ENCODE assay signal across 8 cellular contexts in the genomic region with DNA sequence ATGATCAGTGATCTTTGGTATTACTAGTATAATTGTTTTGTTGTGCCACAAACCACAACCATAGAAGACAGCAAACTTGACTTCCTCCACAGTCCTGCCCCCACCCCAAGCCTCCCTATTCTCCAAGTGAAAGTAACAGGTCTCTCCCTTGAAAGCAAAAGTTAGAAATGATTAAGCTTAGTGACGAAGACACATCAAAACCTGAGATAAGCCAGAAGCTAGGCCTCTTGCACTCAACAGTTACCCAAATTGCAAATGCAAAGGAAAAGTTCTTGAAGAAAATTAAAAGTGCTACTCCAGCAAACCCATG. TPM values are rescaled to one million over a fixed set of nuclear protein-coding genes. Genes with fewer than 3 reads are reported as not detected.
DNase-seq lines count a peak whose midpoint lies in the region; ATAC-seq and TF ChIP-seq lines count a peak whose summit lies in the region.

No MANE protein-coding gene starts in this region.

- POLR2A ChIA-PET in CD8-positive, alpha-beta T cell (lab: Charles Lee) = interaction anchor here (2.2 kb wide), 1 partner anchor 16 kb away, joined by 11 read pairs; a partner anchor contains a TSS

- H3K4me1 ChIP-seq in CD8-positive, alpha-beta T cell (ENCODE audit: insufficient read depth, low read length) = peaks cover 61% of the 10 kb centered on the region
- peaks cover 9% of the 10 kb centered on the region for H3K4me1 ChIP-seq in GM23338 (ENCODE audit: insufficient read depth)

- peak overlapping the region; percentile 74 for H3K27ac Mint-ChIP-seq in CD8-positive, alpha-beta T cell
- H3K27ac Mint-ChIP-seq in GM23338 = no peak overlapping the region; the same call in 1 of the 2 replicates

- peak overlapping the region; percentile 2 for H3K27ac ChIP-seq in CD8-positive, alpha-beta T cell (ENCODE audit: low read depth, low read length)
- H3K27ac ChIP-seq in GM23338 (ENCODE audit: low read depth) = 0 out of 2 replicates have a peak overlapping the region, but pooled peaks have one; percentile 21

- peak in 3 of 7 experiments; percentile 33 to 68 (median 42) for DNase-seq in CD8-positive, alpha-beta T cell
- DNase-seq in GM23338 (ENCODE audit: low spot score) = no peak
- peak; percentile 76 for DNase-seq in OCI-M1 (lab: John Stamatoyannopoulos, UW)
- peak; percentile 24 for DNase-seq in fibroblast of the aortic adventitia (ENCODE audit: low read depth)
- no peak for DNase-seq in DMS79 treated with DMSO at 0.1 percent for 48 hours (lab: John Stamatoyannopoulos, UW)
- DNase-seq in NCI-H1694 (lab: John Stamatoyannopoulos, UW) = no peak
- DNase-seq in pons (ENCODE audit: low spot score) = no peak
- no peak for DNase-seq in DMS53 (lab: John Stamatoyannopoulos, UW)

- H3K4me3 Mint-ChIP-seq in CD8-positive, alpha-beta T cell = peak overlapping the region; percentile 65
- H3K4me3 Mint-ChIP-seq in GM23338 = no peak overlapping the region

- H3K36me3 Mint-ChIP-seq in CD8-positive, alpha-beta T cell = peaks cover 66% of the 10 kb centered on the region
- H3K36me3 Mint-ChIP-seq in GM23338 (ENCODE audit: low read depth) = peaks cover 25% of the 10 kb centered on the region; the same call in 2 of the 3 replicates

- peaks cover 57% of the 10 kb centered on the region for H4K20me1 ChIP-seq in GM23338 (replicated peaks; ENCODE audit: insufficient read depth)

- no peaks in the 10 kb centered on the region for H3K27me3 Mint-ChIP-seq in CD8-positive, alpha-beta T cell (ENCODE audit: low read depth)
- H3K27me3 Mint-ChIP-seq in GM23338 (ENCODE audit: insufficient read depth, low read depth, poor library complexity) = peaks cover 2% of the 10 kb centered on the region

- H3K9me3 ChIP-seq in CD8-positive, alpha-beta T cell (ENCODE audit: low read length) = no peaks in the 10 kb centered on the region

- no peak overlapping the region for H2AFZ ChIP-seq in GM23338

- no peaks in the 10 kb centered on the region for H3F3A ChIP-seq in GM23338 (replicated peaks; ENCODE audit: low read depth)

- H3K4me1 Mint-ChIP-seq in CD8-positive, alpha-beta T cell (ENCODE audit: low read depth) = peaks cover 74% of the 10 kb centered on the region
- peaks cover 11% of the 10 kb centered on the region; the same call in 2 of the 3 replicates for H3K4me1 Mint-ChIP-seq in GM23338

- intact Hi-C loops in CD8-positive, alpha-beta T cell (cut with DNase I, micrococcal nuclease) = loop anchor here (5.0 kb wide), 1 partner anchor 34 kb away; no protein-coding TSS in a partner anchor

- peaks cover 88% of the 10 kb centered on the region for H3K79me2 ChIP-seq in GM23338 (replicated peaks; ENCODE audit: insufficient read depth)

- ATAC-seq in CD8-positive, alpha-beta T cell = peak; percentile 87
- no peak for ATAC-seq in GM23338

- TF ChIP-seq CTCF in CD8-positive, alpha-beta T cell (IDR thresholded peaks at IDR 0.05) = no peak
- TF ChIP-seq CTCF in GM23338 (conservative IDR thresholded peaks at IDR 0.05; ENCODE audit: low read depth in 2 of 2) (no peak), fibroblast of the aortic adventitia (IDR thresholded peaks at IDR 0.05; ENCODE audit: insufficient read depth, low read length) (no peak)

- no peaks in the 10 kb centered on the region for H3K9me2 ChIP-seq in GM23338 (ENCODE audit: insufficient read depth)

- no peaks in the 10 kb centered on the region for H3K27me3 ChIP-seq in CD8-positive, alpha-beta T cell (ENCODE audit: insufficient read depth, low read length)
- H3K27me3 ChIP-seq in GM23338 (ENCODE audit: insufficient read depth) = no peaks in the 10 kb centered on the region

- no peaks in the 10 kb centered on the region for H3K9me3 Mint-ChIP-seq in CD8-positive, alpha-beta T cell
- H3K9me3 Mint-ChIP-seq in GM23338 = no peaks in the 10 kb centered on the region

- CTCF ChIA-PET in CD8-positive, alpha-beta T cell (lab: Charles Lee) = interaction anchor here (1.2 to 1.6 kb wide), 2 partner anchors 13 to 36 kb away, joined by 4 to 5 read pairs; no protein-coding TSS in a partner anchor

- H3K4me2 ChIP-seq in GM23338 = 0 out of 2 replicates have a peak overlapping the region, but pooled peaks have one; percentile 27

- peaks cover 25% of the 10 kb centered on the region for H3K36me3 ChIP-seq in CD8-positive, alpha-beta T cell (ENCODE audit: insufficient read depth, low read length)
- 0 out of 2 replicates have a peak, but pooled peaks cover 7% of the 10 kb centered on the region for H3K36me3 ChIP-seq in GM23338 (ENCODE audit: insufficient read depth)

- H3K4me3 ChIP-seq in CD8-positive, alpha-beta T cell (ENCODE audit: low read depth, low read length) = peak overlapping the region; percentile 13
- no peak overlapping the region for H3K4me3 ChIP-seq in GM23338
- H3K4me3 ChIP-seq in fibroblast of the aortic adventitia (ENCODE audit: low read depth, low read length) = no peak overlapping the region

TF ChIP-seq in GM23338, 12 proteins besides CTCF, POLR2A, EP300 and RAD21 (continues in another document):
- TF ChIP-seq EZH2phosphoT487 (IDR thresholded peaks at IDR 0.05; ENCODE audit: unreplicated experiment) = no peak
- TF ChIP-seq CREB1 (CRISPR knock-in tag; IDR thresholded peaks at IDR 0.05; ENCODE audit: low read depth) = no peak
- TF ChIP-seq STAT1 (IDR thresholded peaks at IDR 0.05; ENCODE audit: unreplicated experiment) = no peak
- no peak for TF ChIP-seq ZNF331 (CRISPR knock-in tag; IDR thresholded peaks at IDR 0.05; ENCODE audit: low read depth)
- TF ChIP-seq ZNF114 (CRISPR knock-in tag; IDR thresholded peaks at IDR 0.05) = no peak
- TF ChIP-seq, protein P1, sequence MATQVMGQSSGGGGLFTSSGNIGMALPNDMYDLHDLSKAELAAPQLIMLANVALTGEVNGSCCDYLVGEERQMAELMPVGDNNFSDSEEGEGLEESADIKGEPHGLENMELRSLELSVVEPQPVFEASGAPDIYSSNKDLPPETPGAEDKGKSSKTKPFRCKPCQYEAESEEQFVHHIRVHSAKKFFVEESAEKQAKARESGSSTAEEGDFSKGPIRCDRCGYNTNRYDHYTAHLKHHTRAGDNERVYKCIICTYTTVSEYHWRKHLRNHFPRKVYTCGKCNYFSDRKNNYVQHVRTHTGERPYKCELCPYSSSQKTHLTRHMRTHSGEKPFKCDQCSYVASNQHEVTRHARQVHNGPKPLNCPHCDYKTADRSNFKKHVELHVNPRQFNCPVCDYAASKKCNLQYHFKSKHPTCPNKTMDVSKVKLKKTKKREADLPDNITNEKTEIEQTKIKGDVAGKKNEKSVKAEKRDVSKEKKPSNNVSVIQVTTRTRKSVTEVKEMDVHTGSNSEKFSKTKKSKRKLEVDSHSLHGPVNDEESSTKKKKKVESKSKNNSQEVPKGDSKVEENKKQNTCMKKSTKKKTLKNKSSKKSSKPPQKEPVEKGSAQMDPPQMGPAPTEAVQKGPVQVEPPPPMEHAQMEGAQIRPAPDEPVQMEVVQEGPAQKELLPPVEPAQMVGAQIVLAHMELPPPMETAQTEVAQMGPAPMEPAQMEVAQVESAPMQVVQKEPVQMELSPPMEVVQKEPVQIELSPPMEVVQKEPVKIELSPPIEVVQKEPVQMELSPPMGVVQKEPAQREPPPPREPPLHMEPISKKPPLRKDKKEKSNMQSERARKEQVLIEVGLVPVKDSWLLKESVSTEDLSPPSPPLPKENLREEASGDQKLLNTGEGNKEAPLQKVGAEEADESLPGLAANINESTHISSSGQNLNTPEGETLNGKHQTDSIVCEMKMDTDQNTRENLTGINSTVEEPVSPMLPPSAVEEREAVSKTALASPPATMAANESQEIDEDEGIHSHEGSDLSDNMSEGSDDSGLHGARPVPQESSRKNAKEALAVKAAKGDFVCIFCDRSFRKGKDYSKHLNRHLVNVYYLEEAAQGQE (IDR thresholded peaks at IDR 0.05; ENCODE audit: unreplicated experiment) = no peak
- TF ChIP-seq, protein P2, sequence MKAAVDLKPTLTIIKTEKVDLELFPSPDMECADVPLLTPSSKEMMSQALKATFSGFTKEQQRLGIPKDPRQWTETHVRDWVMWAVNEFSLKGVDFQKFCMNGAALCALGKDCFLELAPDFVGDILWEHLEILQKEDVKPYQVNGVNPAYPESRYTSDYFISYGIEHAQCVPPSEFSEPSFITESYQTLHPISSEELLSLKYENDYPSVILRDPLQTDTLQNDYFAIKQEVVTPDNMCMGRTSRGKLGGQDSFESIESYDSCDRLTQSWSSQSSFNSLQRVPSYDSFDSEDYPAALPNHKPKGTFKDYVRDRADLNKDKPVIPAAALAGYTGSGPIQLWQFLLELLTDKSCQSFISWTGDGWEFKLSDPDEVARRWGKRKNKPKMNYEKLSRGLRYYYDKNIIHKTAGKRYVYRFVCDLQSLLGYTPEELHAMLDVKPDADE (IDR thresholded peaks at IDR 0.05) = no peak

RNA-seq across cellular contexts. Expression of a gene that starts 7.5 kb away (rescaled TPM):
- 100 to 1,000 TPM; 196 to 206 TPM for total RNA-seq in CD8-positive, alpha-beta T cell
- total RNA-seq in GM23338 (2014; rRNA removed; shearing (Covaris generic)) = 71.5 and 84.8 TPM in 2 replicates
- 58.1 and 68.1 TPM in 2 replicates for polyA plus RNA-seq in GM23338 (2016; fragmentation: Nextera tagmentation; extraction: Ambion mirVana)
- 145 and 209 TPM in 2 replicates for total RNA-seq in fibroblast of the aortic adventitia (ENCODE audit: low replicate concordance)

RNA-seq across cellular contexts. Expression of a gene that starts 16.3 kb away (rescaled TPM):
- total RNA-seq in CD8-positive, alpha-beta T cell = 10 to 100 TPM in 1 of 2 experiments, 1 to 10 TPM in 1; 9.6 to 10.3 TPM
- 14.1 and 19.5 TPM in 2 replicates for total RNA-seq in GM23338 (2014; rRNA removed; shearing (Covaris generic))
- 5.2 and 5.4 TPM in 2 replicates for polyA plus RNA-seq in GM23338 (2016; fragmentation: Nextera tagmentation; extraction: Ambion mirVana)
- 9.7 and 20.0 TPM in 2 replicates for total RNA-seq in fibroblast of the aortic adventitia (ENCODE audit: low replicate concordance)

RNA-seq across cellular contexts. Expression of a gene that starts 30.2 kb away (rescaled TPM):
- 1 to 10 TPM; 2.6 to 3.6 TPM for total RNA-seq in CD8-positive, alpha-beta T cell
- 3.1 and 3.2 TPM in 2 replicates for total RNA-seq in GM23338 (2014; rRNA removed; shearing (Covaris generic))
- 1.7 and 3.6 TPM in 2 replicates for polyA plus RNA-seq in GM23338 (2016; fragmentation: Nextera tagmentation; extraction: Ambion mirVana)
- total RNA-seq in fibroblast of the aortic adventitia (ENCODE audit: low replicate concordance) = 2.5 and 7.3 TPM in 2 replicates

Comparison
In these comparisons a context has a peak if more than half of its experiments do, and no peak if none do; other contexts are left out.
1. DNase-seq: peak in OCI-M1 (single experiment) and fibroblast of the aortic adventitia (single experiment); none in GM23338 (single experiment), DMS79 treated with DMSO at 0.1 percent for 48 hours (single experiment), NCI-H1694 (single experiment), pons (single experiment) and DMS53 (single experiment).